In genomic region chr5:159178978-159179377, GRCh38 we compare ENCODE assay signal across 1 cellular context.
A peak's percentile ranks its signal among the peaks of the same experiment; 100 is the strongest.
TF ChIP-seq lines count a peak whose summit lies in the region.

No MANE protein-coding gene starts in this region.

TF ChIP-seq in K562, 482 proteins besides CTCF, POLR2A, EP300 and RAD21 (continued from another document and continues in another):
- no peak; the same call in 1 of the 2 replicates for TF ChIP-seq MGA (IDR thresholded peaks at IDR 0.05)
- TF ChIP-seq SMARCE1 (IDR thresholded peaks at IDR 0.05), result peak; percentile 86
- TF ChIP-seq POLR2B (IDR thresholded peaks at IDR 0.05; ENCODE audit: low read depth, partially characterized antibody), result no peak
- TF ChIP-seq THRB (CRISPR knock-in tag; conservative IDR thresholded peaks at IDR 0.05), result no peak
- TF ChIP-seq AFF1 (IDR thresholded peaks at IDR 0.05; ENCODE audit: low read depth in 1 of 2, partially characterized antibody in 2 of 2), result peak in 1 of 2 experiments; percentile 18
- no peak for TF ChIP-seq MAX (CRISPR knock-in tag; IDR thresholded peaks at IDR 0.05)
- no peak for TF ChIP-seq RBBP5 (IDR thresholded peaks at IDR 0.05; ENCODE audit: borderline replicate concordance, insufficient read depth, low read length, poor library complexity, severe bottlenecking)
- TF ChIP-seq NELFE (IDR thresholded peaks at IDR 0.05; ENCODE audit: insufficient read depth, insufficient read length), result no peak
- no peak for TF ChIP-seq GMEB1 (CRISPR knock-in tag; IDR thresholded peaks at IDR 0.05)
- no peak for TF ChIP-seq PKNOX1 (IDR thresholded peaks at IDR 0.05)
- TF ChIP-seq CBX3 (IDR thresholded peaks at IDR 0.05; ENCODE audit: borderline replicate concordance in 1 of 2, low read length in 2 of 2), result peak in 1 of 2 experiments; percentile 37; a peak in 1 of 3 replicates
- peak; percentile 94 for TF ChIP-seq JUND (IDR thresholded peaks at IDR 0.05; ENCODE audit: borderline replicate concordance, low read depth, low read length)
- peak; percentile 91; the same call in 2 of the 3 replicates for TF ChIP-seq JUND (tag; IDR thresholded peaks at IDR 0.05; ENCODE audit: borderline replicate concordance, low read depth, low read length)
- no peak for TF ChIP-seq IFI16 (CRISPR knock-in tag; IDR thresholded peaks at IDR 0.05)
- peak; percentile 59 for TF ChIP-seq EP400 (IDR thresholded peaks at IDR 0.05)
- TF ChIP-seq ATF3 (IDR thresholded peaks at IDR 0.05), result peak; percentile 91
- TF ChIP-seq ATF3 (CRISPR knock-in tag; conservative IDR thresholded peaks at IDR 0.05), result peak; percentile 73; the same call in 1 of the 2 replicates
- no peak for TF ChIP-seq CSDE1 (IDR thresholded peaks at IDR 0.05)
- no peak for TF ChIP-seq ZNF695 (CRISPR knock-in tag; IDR thresholded peaks at IDR 0.05)
- TF ChIP-seq ZNF830 (CRISPR knock-in tag; IDR thresholded peaks at IDR 0.05), result no peak
- TF ChIP-seq CREB1 (IDR thresholded peaks at IDR 0.05), result peak; percentile 86; the same call in 1 of the 2 replicates
- peak; percentile 40; the same call in 1 of the 2 replicates for TF ChIP-seq CREB1 (CRISPR knock-in tag; IDR thresholded peaks at IDR 0.05)
- no peak for TF ChIP-seq ZNF583 (CRISPR knock-in tag; IDR thresholded peaks at IDR 0.05)
- TF ChIP-seq ARID1B (IDR thresholded peaks at IDR 0.05), result peak; percentile 60
- TF ChIP-seq MTA2 (IDR thresholded peaks at IDR 0.05; ENCODE audit: low read depth), result no peak
- no peak for TF ChIP-seq GTF3C2 (IDR thresholded peaks at IDR 0.05; ENCODE audit: borderline replicate concordance, extremely low read depth, insufficient read length)
- no peak for TF ChIP-seq ELF2 (CRISPR knock-in tag; IDR thresholded peaks at IDR 0.05)
- TF ChIP-seq HMG20B (CRISPR knock-in tag; IDR thresholded peaks at IDR 0.05), result no peak
- peak; percentile 47 to 64; a peak in 1 of 4 replicates for TF ChIP-seq FOXK2 (conservative IDR thresholded peaks at IDR 0.05 in 1 of 2, IDR thresholded peaks at IDR 0.05 in 1 of 2; ENCODE audit: low read depth in 2 of 2)
- TF ChIP-seq CBX8 (IDR thresholded peaks at IDR 0.05; ENCODE audit: borderline replicate concordance, extremely low read depth, low read depth, low read length, poor library complexity, severe bottlenecking), result no peak
- TF ChIP-seq SMAD4 (CRISPR knock-in tag; conservative IDR thresholded peaks at IDR 0.05), result no peak
- TF ChIP-seq MAFK (IDR thresholded peaks at IDR 0.05; ENCODE audit: low read length), result no peak
- TF ChIP-seq CBX1 (IDR thresholded peaks at IDR 0.05; ENCODE audit: low read depth), result no peak
